ENCODE assay signal across 10 cellular contexts in the genomic region with DNA sequence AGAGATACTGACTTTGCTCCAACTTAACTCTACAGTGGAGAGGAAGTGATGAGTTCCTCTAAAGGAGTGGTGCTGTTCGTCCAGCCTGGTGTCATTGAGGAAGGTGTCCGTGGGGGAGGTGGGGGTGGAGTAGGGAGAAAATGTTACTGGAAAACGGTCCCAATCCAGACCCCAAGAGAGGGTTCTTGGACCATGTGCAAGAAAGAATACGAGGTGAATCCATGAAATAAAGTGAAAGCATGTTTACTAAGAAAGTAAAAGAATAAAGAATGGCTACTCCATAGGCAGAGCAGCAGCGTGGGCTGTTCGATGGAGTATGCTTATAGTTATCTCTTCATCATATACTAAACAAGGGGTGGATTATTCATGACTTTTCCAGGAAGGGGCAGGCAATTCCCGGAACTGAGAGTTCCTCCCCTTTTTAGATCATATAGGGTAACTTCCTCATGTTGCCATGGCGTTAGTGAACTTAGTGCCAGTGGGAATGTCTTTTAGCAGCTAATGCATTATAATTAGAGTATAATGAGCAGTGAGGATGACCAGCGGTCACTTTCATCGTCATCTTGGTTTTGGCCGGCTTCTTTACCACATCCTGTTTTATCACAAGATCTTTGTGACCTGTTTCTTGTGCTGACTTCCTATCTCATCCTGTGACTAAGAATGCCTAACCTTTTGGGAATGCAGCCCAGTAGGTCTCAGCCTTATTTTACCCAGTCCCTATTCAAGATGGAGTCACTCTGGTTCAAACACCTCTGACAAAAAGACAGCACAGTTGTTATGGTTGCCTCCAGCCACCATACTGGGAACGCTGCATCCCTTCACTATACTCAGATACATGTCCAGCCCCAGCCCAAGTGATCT. TPM values are rescaled to one million over a fixed set of nuclear protein-coding genes. Genes with fewer than 3 reads are reported as not detected.
A peak's percentile ranks its signal among the peaks of the same experiment; 100 is the strongest.
DNase-seq lines count a peak whose midpoint lies in the region; ATAC-seq, FAIRE-seq and TF ChIP-seq lines count a peak whose summit lies in the region.
"Had no signal": no experiment of that assay in that cellular context is flagged by ENCODE, and none has a peak within 500 bp of the region (broad histone marks: within the 10 kb centered on the region; RNA-seq: fewer than 3 reads in every experiment).

No MANE protein-coding gene starts in this region.

- peak; percentile 88 for FAIRE-seq in RCC 7860 (lab: Jason Lieb, UNC)

- peak overlapping the region; percentile 75 for H3K27ac Mint-ChIP-seq in activated naive CD8-positive, alpha-beta T cell treated with anti-CD3 and anti-CD28 coated beads, Interleukin-2, amount 10 ng/mL, durations not matched to agents 7 days and 5 days
- H3K27ac Mint-ChIP-seq: CD4-positive, alpha-beta T cell had no signal

- DNase-seq in A172 (ENCODE audit: low spot score) (peak; percentile 99), RCC 7860 (ENCODE audit: low spot score) (peak; percentile 93), mucosa of descending colon (peak in 1 of 3 donors; percentile 25), G401 (ENCODE audit: low spot score) (no peak), NCI-H2171 (lab: John Stamatoyannopoulos, UW) (no peak), SIG-M5 treated with dmso at 0.1 percent for 504 hours (lab: John Stamatoyannopoulos, UW; ENCODE audit: unreplicated experiment) (no peak)
- DNase-seq in activated naive CD8-positive, alpha-beta T cell treated with anti-CD3 and anti-CD28 coated beads, Interleukin-2, amount 10 ng/mL, durations not matched to agents 7 days and 5 days = peak; percentile 42

- H3K36me3 ChIP-seq in mucosa of descending colon (ENCODE audit: low read depth) = no peaks in the 10 kb centered on the region

- peaks cover 24% of the 10 kb centered on the region for H3K4me1 Mint-ChIP-seq in activated naive CD8-positive, alpha-beta T cell treated with anti-CD3 and anti-CD28 coated beads, Interleukin-2, amount 10 ng/mL, durations not matched to agents 7 days and 5 days

- TF ChIP-seq CTCF in mucosa of descending colon (IDR thresholded peaks at IDR 0.05) = no peak

- peaks cover 2% of the 10 kb centered on the region for H3K36me3 Mint-ChIP-seq in activated naive CD8-positive, alpha-beta T cell treated with anti-CD3 and anti-CD28 coated beads, Interleukin-2, amount 10 ng/mL, durations not matched to agents 7 days and 5 days

- peak; percentile 82 for ATAC-seq in activated naive CD8-positive, alpha-beta T cell treated with anti-CD3 and anti-CD28 coated beads, Interleukin-2, amount 10 ng/mL, durations not matched to agents 7 days and 5 days (ENCODE audit: low read depth)
- peak; percentile 47 for ATAC-seq in mucosa of descending colon
- no peak for ATAC-seq in HG03135 (IDR thresholded peaks at IDR 0.05; ENCODE audit: unreplicated experiment)

- peaks cover 9% of the 10 kb centered on the region for H3K27me3 Mint-ChIP-seq in activated naive CD8-positive, alpha-beta T cell treated with anti-CD3 and anti-CD28 coated beads, Interleukin-2, amount 10 ng/mL, durations not matched to agents 7 days and 5 days

- in situ Hi-C loops in G401 (cut with HindIII; ENCODE audit: low sequenced_read_pairs) = no loop called here

- no peaks in the 10 kb centered on the region for H3K9me3 ChIP-seq in mucosa of descending colon

- intact Hi-C loops in mucosa of descending colon (cut with DNase I, micrococcal nuclease) = no loop called here

- peaks cover 48% of the 10 kb centered on the region for H3K4me1 ChIP-seq in mucosa of descending colon (ENCODE audit: low read depth)

- POLR2A ChIA-PET in activated naive CD8-positive, alpha-beta T cell treated with anti-CD3 and anti-CD28 coated beads, Interleukin-2, amount 10 ng/mL, durations not matched to agents 7 days and 5 days (lab: Charles Lee) = interaction anchor here (0.5 to 1.0 kb wide), 2 partner anchors 21 to 54 kb away, joined by 3 read pairs; no protein-coding TSS in a partner anchor

- peak overlapping the region; percentile 74 for H3K4me3 Mint-ChIP-seq in activated naive CD8-positive, alpha-beta T cell treated with anti-CD3 and anti-CD28 coated beads, Interleukin-2, amount 10 ng/mL, durations not matched to agents 7 days and 5 days
- H3K4me3 Mint-ChIP-seq: CD4-positive, alpha-beta T cell had no signal

- no peak overlapping the region for H3K4me3 ChIP-seq in mucosa of descending colon
- H3K4me3 ChIP-seq: SK-N-MC had no signal

- no peaks in the 10 kb centered on the region for H3K9me3 Mint-ChIP-seq in activated naive CD8-positive, alpha-beta T cell treated with anti-CD3 and anti-CD28 coated beads, Interleukin-2, amount 10 ng/mL, durations not matched to agents 7 days and 5 days
- H3K9me3 Mint-ChIP-seq: CD4-positive, alpha-beta T cell had no signal

RNA-seq across cellular contexts. Expression of a gene that starts 38.6 kb away (rescaled TPM):
- not detected in 2 replicates for total RNA-seq in A172 (2014; rRNA removed; shearing (Covaris generic))
- total RNA-seq in activated naive CD8-positive, alpha-beta T cell treated with anti-CD3 and anti-CD28 coated beads, Interleukin-2, amount 10 ng/mL, durations not matched to agents 7 days and 5 days = under 1 TPM in 1 of 2 experiments, not detected in 1; 0.45 TPM
- 10 to 100 TPM; 14.7 to 24.0 (median 22.2) TPM for total RNA-seq in mucosa of descending colon
- total RNA-seq in G401 (2014; rRNA removed; shearing (Covaris generic)) = not detected in 2 replicates

Comparison
In these comparisons a context has a peak if more than half of its experiments do, and no peak if none do; other contexts are left out.
1. DNase-seq: peak in A172 (single experiment), RCC 7860 (single experiment) and activated naive CD8-positive, alpha-beta T cell treated with anti-CD3 and anti-CD28 coated beads, Interleukin-2, amount 10 ng/mL, durations not matched to agents 7 days and 5 days (single experiment); none in G401 (single experiment), NCI-H2171 (single experiment) and SIG-M5 treated with dmso at 0.1 percent for 504 hours (single experiment).
2. RNA of a gene that starts 38.6 kb away (total RNA-seq): 14.7 to 24.0 TPM in mucosa of descending colon; 0.45 TPM in activated naive CD8-positive, alpha-beta T cell treated with anti-CD3 and anti-CD28 coated beads, Interleukin-2, amount 10 ng/mL, durations not matched to agents 7 days and 5 days, not detected in A172 and not detected in G401; every median in the first group is over 10 times any median in the second.